In genomic region chr2:15871239-15871783, GRCh38 we compare ENCODE assay signal across 36 cellular contexts.
"Had no signal": no experiment of that assay in that cellular context is flagged by ENCODE, and none has a peak within 500 bp of the region (broad histone marks: within the 10 kb centered on the region; RNA-seq: fewer than 3 reads in every experiment).

No MANE protein-coding gene starts in this region.

- H3K9me3 ChIP-seq: MG63 had no signal

- H3K27me3 ChIP-seq: MG63 had no signal

- H3K27ac ChIP-seq: KMS-11 had no signal

- H3K4me3 ChIP-seq: MG63 had no signal

- H3K9ac ChIP-seq: KMS-11 had no signal

- H3K36me3 ChIP-seq: MG63 had no signal

- H3K4me2 ChIP-seq: KMS-11 had no signal

- DNase-seq: Karpas-422, Kasumi-1, KG1, MG63, MM.1S, MV-4-11, NCI-H1048, NCI-H1092, NCI-H1092 treated with DMSO at 0.1 percent for 48 hours, NCI-H1105, NCI-H1105 treated with DMSO at 0.1 percent for 48 hours, NCI-H1417, NCI-H1417 treated with DMSO at 0.1 percent for 48 hours, NCI-H1436, NCI-H1436 treated with DMSO at 0.1 percent for 48 hours, NCI-H146, NCI-H1694, NCI-H1694 treated with DMSO at 0.1 percent for 48 hours, NCI-H187, NCI-H187 treated with DMSO at 0.1 percent for 48 hours, NCI-H1930, NCI-H2029, NCI-H2029 treated with DMSO at 0.1 percent for 48 hours, NCI-H2081, NCI-H2081 treated with DMSO at 0.1 percent for 48 hours, NCI-H2107, NCI-H2171, NCI-H2171 treated with DMSO at 0.1 percent for 48 hours, NCI-H2227 treated with DMSO at 0.1 percent for 48 hours, NCI-H226, NCI-H345, NCI-H446, NCI-H446 treated with DMSO at 0.1 percent for 48 hours, NCI-H510A, NCI-H510A treated with DMSO at 0.1 percent for 48 hours had no signal
